Comparison of ENCODE assay signal across 13 cellular contexts in the genomic region with DNA sequence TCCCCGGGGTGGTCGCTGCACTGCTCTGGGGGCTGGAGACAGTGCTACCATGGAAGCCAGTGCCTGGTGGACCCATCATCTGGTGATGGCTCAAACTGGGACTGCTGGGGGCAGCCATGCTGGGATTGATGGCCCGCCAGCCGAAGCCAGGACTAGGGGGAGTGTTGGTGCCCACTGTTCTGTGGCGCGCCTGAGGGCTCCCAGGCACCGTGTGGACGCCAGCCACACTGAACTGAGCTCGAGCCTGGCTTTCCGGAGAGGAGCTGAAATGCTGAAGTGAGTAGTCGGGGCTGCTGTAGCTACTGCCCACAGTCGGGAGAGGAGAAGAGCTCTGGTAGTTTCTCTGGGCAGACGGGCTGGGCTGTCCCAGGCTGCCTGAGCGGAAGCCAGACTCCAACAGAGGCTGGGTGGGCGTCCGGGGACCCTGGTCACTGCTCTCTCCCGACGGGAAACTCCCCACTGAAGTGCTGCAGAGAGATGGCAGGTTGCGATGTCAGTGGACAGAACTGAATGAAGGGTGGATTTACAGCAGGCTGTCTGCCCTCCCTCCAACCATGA.
DNase-seq lines count a peak whose midpoint lies in the region; ATAC-seq and TF ChIP-seq lines count a peak whose summit lies in the region.
"Had no signal": no experiment of that assay in that cellular context is flagged by ENCODE, and none has a peak within 500 bp of the region (broad histone marks: within the 10 kb centered on the region; RNA-seq: fewer than 3 reads in every experiment).

No MANE protein-coding gene starts in this region.

- H3K27ac ChIP-seq in coronary artery = peak overlapping the region; percentile 39 to 53
- no peak overlapping the region for H3K27ac ChIP-seq in right cardiac atrium (ENCODE audit: low read length)
- peak overlapping the region in 3 of 4 donors; percentile 46 to 74 (median 56) for H3K27ac ChIP-seq in transverse colon
- H3K27ac ChIP-seq: BLaER1, GM23248 had no signal

- in situ Hi-C loops in transverse colon (cut with MboI; ENCODE audit: low pct_ligation_motif_present in 1 of 4, low pct_unique_long_range_greater_than_20kb in 1 of 4, low sequenced_read_pairs in 3 of 4) = no loop called here

- no peak overlapping the region for H3K4me3 ChIP-seq in coronary artery
- no peak overlapping the region for H3K4me3 ChIP-seq in right cardiac atrium (ENCODE audit: low read length)
- H3K4me3 ChIP-seq in transverse colon = no peak overlapping the region
- H3K4me3 ChIP-seq: BLaER1, GM23248 had no signal

- DNase-seq in coronary artery (ENCODE audit: low spot score) (no peak), right cardiac atrium (peak in 2 of 3 donors; percentile 26 to 39), posterior vena cava (ENCODE audit: low spot score) (peak; percentile 74), transverse colon (no peak), NCI-H526 treated with DMSO at 0.1 percent for 48 hours (lab: John Stamatoyannopoulos, UW) (no peak), amygdala (lab: John Stamatoyannopoulos, UW) (no peak)
- DNase-seq: GF-D8, GM23248, NCI-H1436, NCI-H2029 treated with DMSO at 0.1 percent for 48 hours, NCI-H510A treated with DMSO at 0.1 percent for 48 hours had no signal

- H3K27me3 ChIP-seq in right cardiac atrium (ENCODE audit: control insufficient read depth, insufficient read depth) (no peaks in the 10 kb centered on the region), transverse colon (no peaks in the 10 kb centered on the region)
- H3K27me3 ChIP-seq: BLaER1 had no signal

- H3K9me3 ChIP-seq in right cardiac atrium (ENCODE audit: control insufficient read depth, low read length) (no peaks in the 10 kb centered on the region), transverse colon (no peaks in the 10 kb centered on the region)
- H3K9me3 ChIP-seq: BLaER1 had no signal

- TF ChIP-seq CTCF in coronary artery (IDR thresholded peaks at IDR 0.05) = no peak
- TF ChIP-seq CTCF in transverse colon (IDR thresholded peaks at IDR 0.05) = no peak

- 86% methylated on average over 19 of the region's 19 CpGs for WGBS in right cardiac atrium
- 72 to 93% methylated on average over 3 to 12 of the region's 19 CpGs for WGBS in transverse colon (ENCODE audit: low coverage in 1 of 2), 2 donors

- TF ChIP-seq POLR2A in transverse colon (IDR thresholded peaks at IDR 0.05) = no peak

- H3K4me1 ChIP-seq in right cardiac atrium (ENCODE audit: control insufficient read depth, insufficient read depth, low read length) (peaks cover 23% of the 10 kb centered on the region), transverse colon (peaks cover 0 to 33% (median 21%) of the 10 kb centered on the region in 4 donors)

- H3K36me3 ChIP-seq in transverse colon = peaks cover 0 to 2% (median 0%) of the 10 kb centered on the region in 4 donors

- ATAC-seq in right cardiac atrium (no peak), GM18517 (IDR thresholded peaks at IDR 0.05; ENCODE audit: unreplicated experiment) (no peak)

- intact Hi-C loops in right cardiac atrium (cut with DNase I) (no loop called here), posterior vena cava (cut with DNase I) (no loop called here), transverse colon (cut with DNase I; ENCODE audit: low total_unique reads) (no loop called here)

- no peak for TF ChIP-seq EP300 in transverse colon (IDR thresholded peaks at IDR 0.05; ENCODE audit: low read depth)

Comparison
In these comparisons a context has a peak if more than half of its experiments do, and no peak if none do; other contexts are left out.
1. DNase-seq: peak in right cardiac atrium (2 of 3) and posterior vena cava (single experiment); none in coronary artery (single experiment), transverse colon (single experiment), NCI-H526 treated with DMSO at 0.1 percent for 48 hours (single experiment) and amygdala (0 of 56).